In the genomic region with DNA sequence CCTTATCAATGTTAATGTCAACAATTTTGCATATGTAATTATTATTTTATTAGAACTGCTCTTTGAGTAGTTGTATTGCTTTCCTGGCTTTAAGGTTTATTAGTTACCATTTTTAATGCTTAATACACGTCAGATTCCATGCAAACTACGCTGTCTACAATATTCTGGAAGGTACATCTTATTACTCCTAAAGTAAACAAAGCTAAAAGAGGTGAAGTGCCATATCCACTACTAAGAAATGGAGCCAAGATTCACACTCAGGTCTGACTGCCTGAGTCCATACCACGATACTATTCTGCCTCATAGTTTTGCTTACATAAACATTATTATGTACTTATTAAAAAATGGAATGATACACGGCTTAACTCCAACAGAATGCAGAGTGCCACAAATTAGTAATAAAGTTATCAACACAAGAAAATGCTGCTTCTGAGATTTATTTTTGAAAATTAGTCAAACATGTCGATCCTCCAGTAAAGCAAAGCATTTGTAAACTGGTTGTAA, we compare ENCODE assay signal across 8 cellular contexts. TPM values are rescaled to one million over a fixed set of nuclear protein-coding genes. Genes with fewer than 3 reads are reported as not detected.
DNase-seq lines count a peak whose midpoint lies in the region; ATAC-seq and TF ChIP-seq lines count a peak whose summit lies in the region.

No MANE protein-coding gene starts in this region.

- peak overlapping the region; percentile 95 for H3K27ac Mint-ChIP-seq in activated CD4-positive, alpha-beta T cell treated with anti-CD3 and anti-CD28 coated beads, Interleukin-2, amount 10 ng/mL, durations not matched to agents 24 days and 14 days

- TF ChIP-seq POLR2A in stomach (IDR thresholded peaks at IDR 0.05) = no peak

- peak overlapping the region; percentile 88 for H3K4me3 Mint-ChIP-seq in activated CD4-positive, alpha-beta T cell treated with anti-CD3 and anti-CD28 coated beads, Interleukin-2, amount 10 ng/mL, durations not matched to agents 24 days and 14 days

- TF ChIP-seq CTCF in WERI-Rb-1 (IDR thresholded peaks at IDR 0.05; ENCODE audit: low read depth, low read length) (no peak), stomach (IDR thresholded peaks at IDR 0.05) (no peak)

- peaks cover 15% of the 10 kb centered on the region for H3K4me1 ChIP-seq in iPS-18a (ENCODE audit: control insufficient read depth, low read depth, low read length)
- peaks cover 22 to 37% (median 29%) of the 10 kb centered on the region in 4 donors for H3K4me1 ChIP-seq in stomach

- H3K4me1 Mint-ChIP-seq in activated CD4-positive, alpha-beta T cell treated with anti-CD3 and anti-CD28 coated beads, Interleukin-2, amount 10 ng/mL, durations not matched to agents 24 days and 14 days = peaks cover 17% of the 10 kb centered on the region

- no peaks in the 10 kb centered on the region for H3K9me3 Mint-ChIP-seq in activated CD4-positive, alpha-beta T cell treated with anti-CD3 and anti-CD28 coated beads, Interleukin-2, amount 10 ng/mL, durations not matched to agents 24 days and 14 days

- peaks cover 13% of the 10 kb centered on the region for H3K36me3 Mint-ChIP-seq in activated CD4-positive, alpha-beta T cell treated with anti-CD3 and anti-CD28 coated beads, Interleukin-2, amount 10 ng/mL, durations not matched to agents 24 days and 14 days (ENCODE audit: low read depth)

- H3K27ac ChIP-seq in WERI-Rb-1 (no peak overlapping the region; the same call in 1 of the 2 replicates), iPS-18a (ENCODE audit: low read length) (peak overlapping the region; percentile 100), stomach (peak overlapping the region in 4 of 5 donors; percentile 95 to 100 (median 97))

- ATAC-seq in GM18861 (IDR thresholded peaks at IDR 0.05; ENCODE audit: unreplicated experiment) (no peak), GM18498 (IDR thresholded peaks at IDR 0.05; ENCODE audit: unreplicated experiment) (no peak)

- WGBS in stomach, 5 donors = 27 to 43% (median 36%) methylated on average over 5 of the region's 5 CpGs

- DNase-seq in activated CD4-positive, alpha-beta T cell treated with anti-CD3 and anti-CD28 coated beads, Interleukin-2, amount 10 ng/mL, durations not matched to agents 24 days and 14 days = no peak
- DNase-seq in activated CD4-positive, alpha-beta T cell treated with anti-CD3 and anti-CD28 coated beads, Interleukin-2, amount 50 U/mL, for 1 hour = no peak
- DNase-seq in WERI-Rb-1 = no peak
- DNase-seq in stomach = no peak
- no peak for DNase-seq in T-helper 1 cell

- peak overlapping the region; percentile 97 for H3K9ac ChIP-seq in iPS-18a (ENCODE audit: low read length)

- H3K27me3 Mint-ChIP-seq in activated CD4-positive, alpha-beta T cell treated with anti-CD3 and anti-CD28 coated beads, Interleukin-2, amount 10 ng/mL, durations not matched to agents 24 days and 14 days = no peaks in the 10 kb centered on the region

- H3K9me3 ChIP-seq in WERI-Rb-1 (ENCODE audit: severe bottlenecking) (no peaks in the 10 kb centered on the region), iPS-18a (ENCODE audit: control insufficient read depth, low read depth, low read length) (no peaks in the 10 kb centered on the region), stomach (no peaks in the 10 kb centered on the region)

- H3K4me3 ChIP-seq in WERI-Rb-1 (ENCODE audit: low read depth, low read length) = peak overlapping the region; percentile 98
- peak overlapping the region; percentile 91 for H3K4me3 ChIP-seq in iPS-18a (ENCODE audit: low read length)
- H3K4me3 ChIP-seq in stomach = peak overlapping the region in 2 of 4 donors; percentile 60 to 74

- H3K36me3 ChIP-seq in WERI-Rb-1 (peaks cover 8% of the 10 kb centered on the region; the same call in 1 of the 2 replicates), iPS-18a (ENCODE audit: control insufficient read depth, low read depth, low read length) (peaks cover 12% of the 10 kb centered on the region), stomach (no peaks in the 10 kb centered on the region)

- intact Hi-C loops in activated CD4-positive, alpha-beta T cell treated with anti-CD3 and anti-CD28 coated beads, Interleukin-2, amount 10 ng/mL, durations not matched to agents 24 days and 14 days (cut with micrococcal nuclease) = loop anchor here (5.0 kb wide), 3 partner anchors 36 to 726 kb away; partner anchors contain the start of genes DBF4, RUNDC3B and SLC25A40
- intact Hi-C loops in stomach (cut with DNase I; ENCODE audit: low total_unique reads) = no loop called here

- no peak for TF ChIP-seq EP300 in stomach (IDR thresholded peaks at IDR 0.05)

- H3K27me3 ChIP-seq in WERI-Rb-1 (ENCODE audit: insufficient read depth, low read depth, severe bottlenecking) = no peaks in the 10 kb centered on the region
- H3K27me3 ChIP-seq in iPS-18a (ENCODE audit: control insufficient read depth, insufficient read depth, low read length) = no peaks in the 10 kb centered on the region
- no peaks in the 10 kb centered on the region for H3K27me3 ChIP-seq in stomach

RNA-seq across cellular contexts. Expression of gene DMTF1, which starts 1.2 kb away (rescaled TPM):
- 95.7 and 102 TPM in 2 replicates for total RNA-seq in activated CD4-positive, alpha-beta T cell treated with anti-CD3 and anti-CD28 coated beads, Interleukin-2, amount 10 ng/mL, durations not matched to agents 24 days and 14 days
- 100 to 1,000 TPM in 4 of 5 donors, 10 to 100 TPM in 1; 37.2 to 233 (median 122) TPM for total RNA-seq in stomach
- polyA plus RNA-seq in stomach = 10 to 100 TPM; 10.5 to 30.5 (median 19.7) TPM
